Comparison of ENCODE assay signal across 12 cellular contexts in genomic region chr6:5471637-5472430, GRCh38.
A peak's percentile ranks its signal among the peaks of the same experiment; 100 is the strongest.
DNase-seq lines count a peak whose midpoint lies in the region; ATAC-seq and TF ChIP-seq lines count a peak whose summit lies in the region.
"Had no signal": no experiment of that assay in that cellular context is flagged by ENCODE, and none has a peak within 500 bp of the region (broad histone marks: within the 10 kb centered on the region; RNA-seq: fewer than 3 reads in every experiment).

No MANE protein-coding gene starts in this region.

- no peak overlapping the region for H2AFZ ChIP-seq in smooth muscle cell (ENCODE audit: low read depth)

- H3K4me1 Mint-ChIP-seq in endodermal cell, result peaks cover 18% of the 10 kb centered on the region
- H3K4me1 Mint-ChIP-seq in activated CD4-positive, alpha-beta T cell treated with anti-CD3 and anti-CD28 coated beads for 36 hours, result peaks cover 4% of the 10 kb centered on the region

- no peak overlapping the region for H3K4me2 ChIP-seq in smooth muscle cell

- H3K27me3 Mint-ChIP-seq in endodermal cell (ENCODE audit: insufficient read depth), result no peaks in the 10 kb centered on the region
- H3K27me3 Mint-ChIP-seq in activated CD4-positive, alpha-beta T cell treated with anti-CD3 and anti-CD28 coated beads for 36 hours, result no peaks in the 10 kb centered on the region
- H3K27me3 Mint-ChIP-seq: activated CD4-positive, alpha-beta memory T cell treated with anti-CD3 and anti-CD28 coated beads, Interleukin-2, amount 10 ng/mL, durations not matched to agents 7 days and 5 days had no signal

- H3K27me3 ChIP-seq in endodermal cell (ENCODE audit: control insufficient read depth, insufficient read depth, low read length, poor library complexity, severe bottlenecking) (no peaks in the 10 kb centered on the region), smooth muscle cell (ENCODE audit: low read depth) (no peaks in the 10 kb centered on the region)

- no peak overlapping the region for H3K4me3 Mint-ChIP-seq in endodermal cell
- H3K4me3 Mint-ChIP-seq in activated CD4-positive, alpha-beta T cell treated with anti-CD3 and anti-CD28 coated beads for 36 hours, result no peak overlapping the region
- H3K4me3 Mint-ChIP-seq: activated CD4-positive, alpha-beta memory T cell treated with anti-CD3 and anti-CD28 coated beads, Interleukin-2, amount 10 ng/mL, durations not matched to agents 7 days and 5 days; activated naive CD4-positive, alpha-beta T cell treated with anti-CD3 and anti-CD28 coated beads for 36 hours had no signal

- H3K9me3 ChIP-seq in endodermal cell (ENCODE audit: control insufficient read depth, low read length) (no peaks in the 10 kb centered on the region), smooth muscle cell (replicated peaks; ENCODE audit: low read depth) (no peaks in the 10 kb centered on the region)
- H3K9me3 ChIP-seq: psoas muscle had no signal

- no peak for ATAC-seq in activated CD4-positive, alpha-beta T cell treated with anti-CD3 and anti-CD28 coated beads for 36 hours

- no peaks in the 10 kb centered on the region for H3F3A ChIP-seq in smooth muscle cell (ENCODE audit: low read depth)

- H4K20me1 ChIP-seq in smooth muscle cell (ENCODE audit: low read depth), result peaks cover 35% of the 10 kb centered on the region

- 44 to 60% methylated on average over 2 to 12 of the region's 12 CpGs for WGBS in endodermal cell (ENCODE audit: insufficient coverage in 1 of 2, insufficient read length in 1 of 2), 2 experiments
- WGBS in smooth muscle cell (ENCODE audit: low lambda C conversion rate), result 65% methylated on average over 12 of the region's 12 CpGs

- H3K36me3 ChIP-seq in endodermal cell (ENCODE audit: control insufficient read depth, insufficient read depth, low read length) (no peaks in the 10 kb centered on the region), smooth muscle cell (ENCODE audit: low read depth) (no peaks in the 10 kb centered on the region)

- TF ChIP-seq CTCF in endodermal cell (conservative IDR thresholded peaks at IDR 0.05) (no peak), smooth muscle cell (IDR thresholded peaks at IDR 0.05; ENCODE audit: borderline replicate concordance, insufficient read depth, poor library complexity, severe bottlenecking) (no peak)

- no peaks in the 10 kb centered on the region for H3K79me2 ChIP-seq in smooth muscle cell (ENCODE audit: low read depth)

- H3K27ac ChIP-seq in endodermal cell (ENCODE audit: low read depth, low read length), result peak overlapping the region; percentile 89
- no peak overlapping the region for H3K27ac ChIP-seq in smooth muscle cell (ENCODE audit: low read depth)
- H3K27ac ChIP-seq: psoas muscle had no signal

- CTCF ChIA-PET in activated CD4-positive, alpha-beta T cell treated with anti-CD3 and anti-CD28 coated beads for 36 hours (lab: Charles Lee), result interaction anchor here (0.5 to 1.8 kb wide), 24 partner anchors 9 to 1075 kb away, joined by 3 to 8 read pairs (median 3); no protein-coding TSS in a partner anchor

- POLR2A ChIA-PET in activated CD4-positive, alpha-beta T cell treated with anti-CD3 and anti-CD28 coated beads for 36 hours (lab: Charles Lee), result interaction anchor here (0.5 kb wide), 1 partner anchor 1484 kb away, joined by 3 read pairs; no protein-coding TSS in a partner anchor

- H3K4me3 ChIP-seq in endodermal cell (ENCODE audit: low read length), result no peak overlapping the region
- H3K4me3 ChIP-seq in smooth muscle cell, result no peak overlapping the region
- H3K4me3 ChIP-seq: psoas muscle had no signal

- no peaks in the 10 kb centered on the region for H3K36me3 Mint-ChIP-seq in endodermal cell (ENCODE audit: low read depth)
- no peaks in the 10 kb centered on the region for H3K36me3 Mint-ChIP-seq in activated CD4-positive, alpha-beta T cell treated with anti-CD3 and anti-CD28 coated beads for 36 hours (ENCODE audit: low read depth)

- H3K4me1 ChIP-seq in endodermal cell (ENCODE audit: control insufficient read depth, insufficient read depth, low read length), result no peaks in the 10 kb centered on the region
- peaks cover 29% of the 10 kb centered on the region for H3K4me1 ChIP-seq in smooth muscle cell (ENCODE audit: low read depth)
- H3K4me1 ChIP-seq: psoas muscle had no signal

- no peak overlapping the region for H3K27ac Mint-ChIP-seq in endodermal cell
- H3K27ac Mint-ChIP-seq in activated CD4-positive, alpha-beta T cell treated with anti-CD3 and anti-CD28 coated beads for 36 hours, result no peak overlapping the region
- H3K27ac Mint-ChIP-seq: activated CD4-positive, alpha-beta memory T cell treated with anti-CD3 and anti-CD28 coated beads, Interleukin-2, amount 10 ng/mL, durations not matched to agents 7 days and 5 days; activated naive CD4-positive, alpha-beta T cell treated with anti-CD3 and anti-CD28 coated beads for 36 hours had no signal

- intact Hi-C loops in activated CD4-positive, alpha-beta T cell treated with anti-CD3 and anti-CD28 coated beads for 36 hours (cut with DNase I, micrococcal nuclease), result loop anchor here (1.0 to 10.0 kb wide), 4 partner anchors 523 to 1075 kb away; partner anchors contain the start of gene NRN1 (in 1 of the 2)

- DNase-seq in NCI-H2196 treated with DMSO at 0.1 percent for 48 hours (lab: John Stamatoyannopoulos, UW; ENCODE audit: unreplicated experiment) (peak; percentile 18), NCI-H2196 (lab: John Stamatoyannopoulos, UW; ENCODE audit: unreplicated experiment) (no peak), NCI-H774 (lab: John Stamatoyannopoulos, UW) (peak; percentile 48), endodermal cell (peak; percentile 87), renal cortical epithelial cell (ENCODE audit: low read depth) (peak; percentile 61), smooth muscle cell (lab: John Stamatoyannopoulos, UW; ENCODE audit: unreplicated experiment) (no peak)
- no peak for DNase-seq in activated CD4-positive, alpha-beta T cell treated with anti-CD3 and anti-CD28 coated beads for 36 hours
- no peak for DNase-seq in activated CD4-positive, alpha-beta T cell treated with anti-CD3 and anti-CD28 coated beads, Interleukin-2, amount 50 U/mL, for 48 hours
- DNase-seq: cerebellar nuclear complex had no signal

- H3K9ac ChIP-seq in endodermal cell (ENCODE audit: extremely low read depth, low read length, poor library complexity, severe bottlenecking) (no peak overlapping the region), smooth muscle cell (ENCODE audit: low read depth) (no peak overlapping the region)

- H3K9me3 Mint-ChIP-seq in endodermal cell, result no peaks in the 10 kb centered on the region
- no peaks in the 10 kb centered on the region for H3K9me3 Mint-ChIP-seq in activated CD4-positive, alpha-beta T cell treated with anti-CD3 and anti-CD28 coated beads for 36 hours (ENCODE audit: low read depth)
- H3K9me3 Mint-ChIP-seq: activated CD4-positive, alpha-beta memory T cell treated with anti-CD3 and anti-CD28 coated beads, Interleukin-2, amount 10 ng/mL, durations not matched to agents 7 days and 5 days; activated naive CD4-positive, alpha-beta T cell treated with anti-CD3 and anti-CD28 coated beads for 36 hours had no signal

Comparison
In these comparisons a context has a peak if more than half of its experiments do, and no peak if none do; other contexts are left out.
1. DNase-seq: peak in NCI-H2196 treated with DMSO at 0.1 percent for 48 hours (single experiment), NCI-H774 (single experiment), endodermal cell (single experiment) and renal cortical epithelial cell (single experiment); none in NCI-H2196 (single experiment), activated CD4-positive, alpha-beta T cell treated with anti-CD3 and anti-CD28 coated beads for 36 hours (single experiment), activated CD4-positive, alpha-beta T cell treated with anti-CD3 and anti-CD28 coated beads, Interleukin-2, amount 50 U/mL, for 48 hours (0 of 2) and smooth muscle cell (single experiment).